Comparison of ENCODE assay signal across 19 cellular contexts in the genomic region with DNA sequence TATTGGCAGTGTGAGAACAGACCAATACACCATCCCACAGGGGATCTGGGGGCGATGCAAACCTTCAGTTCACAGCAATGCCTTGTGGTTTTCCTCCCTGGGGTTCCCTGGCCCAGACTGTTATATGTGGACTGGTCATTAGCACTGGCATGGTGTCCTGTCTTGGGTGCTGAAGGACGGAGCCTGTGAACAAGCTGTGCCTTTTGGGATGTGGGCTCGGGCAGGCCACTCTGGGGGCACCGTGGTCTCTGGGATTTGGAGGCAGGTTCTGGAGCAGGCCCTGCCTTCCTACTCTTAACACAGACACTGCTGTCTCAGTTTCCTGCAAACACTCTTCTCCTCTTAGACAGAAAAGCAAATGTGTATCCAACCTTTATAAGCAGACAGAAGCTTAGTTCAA.
DNase-seq lines count a peak whose midpoint lies in the region; ATAC-seq, FAIRE-seq and TF ChIP-seq lines count a peak whose summit lies in the region.
"Had no signal": no experiment of that assay in that cellular context is flagged by ENCODE, and none has a peak within 500 bp of the region (broad histone marks: within the 10 kb centered on the region; RNA-seq: fewer than 3 reads in every experiment).

No MANE protein-coding gene starts in this region.

- H3K4me1 Mint-ChIP-seq in CD14-positive monocyte: peaks cover 4% of the 10 kb centered on the region
- H3K4me1 Mint-ChIP-seq: CD4-positive, alpha-beta memory T cell had no signal

- H3K27me3 Mint-ChIP-seq in CD14-positive monocyte (ENCODE audit: low read depth in 3 of 3): peaks cover 1 to 11% (median 9%) of the 10 kb centered on the region in 3 donors

- H3K27ac ChIP-seq in kidney (ENCODE audit: low read depth in 2 of 2, low read length in 2 of 2) (no peak overlapping the region), upper lobe of right lung (no peak overlapping the region)
- H3K27ac ChIP-seq: 22Rv1, A549 had no signal

- H3K4me1 ChIP-seq in kidney (ENCODE audit: control insufficient read depth in 1 of 2, insufficient read depth in 1 of 2, low read depth in 1 of 2, low read length in 2 of 2): peaks cover 0 to 5% of the 10 kb centered on the region in 2 donors
- no peaks in the 10 kb centered on the region for H3K4me1 ChIP-seq in upper lobe of right lung

- H3K4me3 ChIP-seq in kidney (ENCODE audit: low read length in 2 of 2) (no peak overlapping the region), upper lobe of right lung (no peak overlapping the region)
- H3K4me3 ChIP-seq: A549, GM23338 had no signal

- H3K4me3 Mint-ChIP-seq in CD14-positive monocyte: no peak overlapping the region
- H3K4me3 Mint-ChIP-seq: CD4-positive, alpha-beta memory T cell; GM23338 had no signal

- H3K27me3 ChIP-seq in upper lobe of right lung: no peaks in the 10 kb centered on the region

- TF ChIP-seq CTCF in CD14-positive monocyte (IDR thresholded peaks at IDR 0.05): no peak
- TF ChIP-seq CTCF in kidney (IDR thresholded peaks at IDR 0.05; ENCODE audit: borderline replicate concordance, extremely low read depth, insufficient read depth): no peak
- no peak for TF ChIP-seq CTCF in upper lobe of right lung (IDR thresholded peaks at IDR 0.05)

- no peaks in the 10 kb centered on the region for H3K36me3 Mint-ChIP-seq in CD14-positive monocyte
- H3K36me3 Mint-ChIP-seq: CD4-positive, alpha-beta memory T cell had no signal

- H3K9me3 ChIP-seq in kidney (ENCODE audit: control insufficient read depth in 1 of 2, low read length in 2 of 2) (peaks cover 0 to 4% of the 10 kb centered on the region in 2 donors), upper lobe of right lung (no peaks in the 10 kb centered on the region)

- DNase-seq in Right ventricle myocardium inferior (ENCODE audit: missing footprints) (peak; percentile 27), cardiac septum (ENCODE audit: low spot score) (no peak), CD14-positive monocyte (ENCODE audit: low spot score) (peak; percentile 24), kidney (peak; percentile 22), upper lobe of right lung (peak; percentile 23), mucosa of gallbladder (ENCODE audit: low spot score) (no peak)
- no peak for DNase-seq in activated naive CD4-positive, alpha-beta T cell (lab: John Stamatoyannopoulos, UW)
- DNase-seq: AML-193; Calu3; CD4-positive, alpha-beta memory T cell; DMS79 treated with DMSO at 0.1 percent for 48 hours; GF-D8; HCEC 1CT; IMR-90 had no signal

- H3K9ac ChIP-seq in kidney (ENCODE audit: low read length in 2 of 2): no peak overlapping the region

- ATAC-seq in Right ventricle myocardium inferior (no peak), upper lobe of right lung (no peak)
- ATAC-seq: A549, GM23338 had no signal

- no peak for FAIRE-seq in kidney (lab: Jason Lieb, UNC)
- FAIRE-seq: A549, H54, HTR-8/SVneo had no signal

- H3K9me3 Mint-ChIP-seq in CD14-positive monocyte: peaks cover 7 to 15% (median 13%) of the 10 kb centered on the region in 7 donors

- intact Hi-C loops in Right ventricle myocardium inferior (cut with DNase I): no loop called here
- intact Hi-C loops in cardiac septum (cut with DNase I): no loop called here
- intact Hi-C loops in CD14-positive monocyte (cut with micrococcal nuclease): no loop called here
- intact Hi-C loops in kidney (cut with DNase I): no loop called here
- intact Hi-C loops in upper lobe of right lung (cut with DNase I): no loop called here

- no peak overlapping the region for H3K27ac Mint-ChIP-seq in CD14-positive monocyte
- H3K27ac Mint-ChIP-seq: CD4-positive, alpha-beta memory T cell; GM23338 had no signal

- H3K36me3 ChIP-seq in kidney (ENCODE audit: control insufficient read depth in 1 of 2, insufficient read depth in 2 of 2, low read length in 2 of 2) (no peaks in the 10 kb centered on the region), upper lobe of right lung (no peaks in the 10 kb centered on the region)

Comparison
In these comparisons a context has a peak if more than half of its experiments do, and no peak if none do; other contexts are left out.
1. DNase-seq: peak in Right ventricle myocardium inferior (single experiment), CD14-positive monocyte (single experiment), kidney (single experiment) and upper lobe of right lung (single experiment); none in cardiac septum (single experiment), mucosa of gallbladder (single experiment) and activated naive CD4-positive, alpha-beta T cell (0 of 4).